12 cellular contexts compared by ENCODE assay signal in genomic region chr2:12741361-12741760, GRCh38.
"Had no signal": no experiment of that assay in that cellular context is flagged by ENCODE, and none has a peak within 500 bp of the region (broad histone marks: within the 10 kb centered on the region; RNA-seq: fewer than 3 reads in every experiment).

No MANE protein-coding gene starts in this region.

- H3K27ac ChIP-seq: ascending aorta, esophagus squamous epithelium, pancreas, suprapubic skin, upper lobe of right lung had no signal

- H3K9me3 ChIP-seq: ascending aorta, esophagus squamous epithelium, pancreas, suprapubic skin, upper lobe of right lung had no signal

- H3K4me3 ChIP-seq: ascending aorta, esophagus squamous epithelium, lung, pancreas, suprapubic skin, upper lobe of right lung had no signal

- H3K4me1 ChIP-seq: ascending aorta, pancreas, suprapubic skin had no signal

- DNase-seq: activated CD4-positive, alpha-beta T cell treated with anti-CD3 and anti-CD28 coated beads, Interleukin-2, amount 50 U/mL, for 4 hours; activated naive CD4-positive, alpha-beta T cell treated with anti-CD3 and anti-CD28 coated beads for 36 hours; esophagus squamous epithelium; foreskin fibroblast; left colon; naive thymus-derived CD4-positive, alpha-beta T cell; pancreas; stimulated activated naive CD8-positive, alpha-beta T cell treated with anti-CD3 and anti-CD28 coated beads, Interleukin-15, Interleukin-2, amounts not matched to agents 100 U/mL and 50 U/mL, for 24 hours; upper lobe of right lung had no signal

- H3K27me3 ChIP-seq: ascending aorta, esophagus squamous epithelium, pancreas, suprapubic skin, upper lobe of right lung had no signal
